In the genomic region with DNA sequence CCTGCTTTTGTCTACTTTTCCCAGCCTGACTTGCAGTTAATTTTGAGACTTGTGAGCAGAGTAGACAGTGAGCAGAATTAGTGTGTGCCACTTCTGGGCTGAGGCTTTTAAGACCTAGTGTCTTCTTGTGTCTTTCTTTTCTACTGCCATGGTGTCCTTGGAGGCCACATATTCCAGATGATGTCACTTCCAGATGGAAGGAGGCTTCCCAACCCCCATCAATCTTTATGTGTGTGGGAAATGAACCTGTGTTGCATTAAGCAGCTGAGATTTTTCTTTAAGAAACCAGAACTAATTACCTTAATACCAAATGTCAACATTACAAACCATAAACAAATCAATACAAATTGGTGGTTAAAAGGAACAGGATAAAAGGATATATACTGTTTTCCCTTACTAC, we compare ENCODE assay signal across 37 cellular contexts.
"Had no signal": no experiment of that assay in that cellular context is flagged by ENCODE, and none has a peak within 500 bp of the region (broad histone marks: within the 10 kb centered on the region; RNA-seq: fewer than 3 reads in every experiment).

No MANE protein-coding gene starts in this region.

- FAIRE-seq: TTC549 had no signal

- H3K9me3 ChIP-seq: Peyer's patch had no signal

- DNase-seq: activated CD4-positive, alpha-beta T cell treated with anti-CD3 and anti-CD28 coated beads for 36 hours; activated CD4-positive, alpha-beta T cell treated with anti-CD3 and anti-CD28 coated beads, Interleukin-2, amount 10 ng/mL, durations not matched to agents 7 days and 5 days; activated CD4-positive, alpha-beta T cell treated with anti-CD3 and anti-CD28 coated beads, Interleukin-2, amount 50 U/mL, for 48 hours; activated CD8-positive, alpha-beta memory T cell treated with anti-CD3 and anti-CD28 coated beads, Interleukin-2, amount 50 U/mL, for 4 hours; activated CD8-positive, alpha-beta T cell treated with anti-CD3 and anti-CD28 coated beads, Interleukin-2, amount 10 ng/mL, durations not matched to agents 7 days and 5 days; activated effector memory CD4-positive, alpha-beta T cell treated with anti-CD3 and anti-CD28 coated beads, Interleukin-2, amount 50 U/mL, for 16 hours; activated naive CD4-positive, alpha-beta T cell; activated naive CD4-positive, alpha-beta T cell treated with anti-CD3 and anti-CD28 coated beads, Interleukin-2, amount 50 U/mL, for 16 hours; activated naive CD8-positive, alpha-beta T cell treated with anti-CD3 and anti-CD28 coated beads for 36 hours; activated T-cell treated with anti-CD3 and anti-CD28 coated beads for 4 hours; activated T-cell treated with anti-CD3 and anti-CD28 coated beads, Interleukin-2, amount 50 U/mL, for 4 hours; amniotic stem cell; aorta; brain microvascular endothelial cell; central memory CD4-positive, alpha-beta T cell; MM.1S; MV-4-11; NCI-H1092; NCI-H1436 treated with DMSO at 0.1 percent for 48 hours; NCI-H1694 treated with DMSO at 0.1 percent for 48 hours; NCI-H2029; NCI-H2171 treated with DMSO at 0.1 percent for 48 hours; NCI-H2227 treated with DMSO at 0.1 percent for 48 hours; NCI-H446; NCI-H510A treated with DMSO at 0.1 percent for 48 hours; NCI-H526 treated with DMSO at 0.1 percent for 48 hours; NCI-H774; PC-3; Peyer's patch; RPMI8226; SHP77 treated with DMSO at 0.1 percent for 48 hours had no signal

- H3K4me1 ChIP-seq: Peyer's patch had no signal

- H3K4me3 Mint-ChIP-seq: activated CD4-positive, alpha-beta T cell treated with anti-CD3 and anti-CD28 coated beads for 36 hours; activated CD4-positive, alpha-beta T cell treated with anti-CD3 and anti-CD28 coated beads, Interleukin-2, amount 10 ng/mL, durations not matched to agents 7 days and 5 days; activated CD8-positive, alpha-beta T cell treated with anti-CD3 and anti-CD28 coated beads, Interleukin-2, amount 10 ng/mL, durations not matched to agents 7 days and 5 days; activated naive CD8-positive, alpha-beta T cell treated with anti-CD3 and anti-CD28 coated beads for 36 hours; activated T-cell treated with anti-CD3 and anti-CD28 coated beads, Interleukin-2, amount 50 U/mL, for 4 hours; T-helper 1 cell treated with Interleukin-12 subunit alpha and Interleukin-12 subunit beta and Interleukin-4 antibody, amounts not matched to agents 30 μg/mL and 1 μg/mL, for 36 hours; T-helper 2 cell treated with Interferon-gamma antibody and Interleukin-4, amounts not matched to agents 5 μg/mL and 100 μg/mL, for 36 hours; WTC11 had no signal

- H3K36me3 Mint-ChIP-seq: activated naive CD8-positive, alpha-beta T cell treated with anti-CD3 and anti-CD28 coated beads for 36 hours; WTC11 had no signal

- H3K9me3 Mint-ChIP-seq: WTC11 had no signal

- H3K4me3 ChIP-seq: Peyer's patch had no signal

- H3K4me1 Mint-ChIP-seq: activated CD4-positive, alpha-beta T cell treated with anti-CD3 and anti-CD28 coated beads for 36 hours; activated CD4-positive, alpha-beta T cell treated with anti-CD3 and anti-CD28 coated beads, Interleukin-2, amount 10 ng/mL, durations not matched to agents 7 days and 5 days; activated naive CD8-positive, alpha-beta T cell treated with anti-CD3 and anti-CD28 coated beads for 36 hours had no signal

- H3K27ac ChIP-seq: brain microvascular endothelial cell, KMS-11, Peyer's patch had no signal

- H3K4me2 ChIP-seq: KMS-11 had no signal

- H3K27ac Mint-ChIP-seq: activated CD4-positive, alpha-beta T cell treated with anti-CD3 and anti-CD28 coated beads for 36 hours; activated CD4-positive, alpha-beta T cell treated with anti-CD3 and anti-CD28 coated beads, Interleukin-2, amount 10 ng/mL, durations not matched to agents 7 days and 5 days; activated CD8-positive, alpha-beta T cell treated with anti-CD3 and anti-CD28 coated beads, Interleukin-2, amount 10 ng/mL, durations not matched to agents 7 days and 5 days; activated naive CD8-positive, alpha-beta T cell treated with anti-CD3 and anti-CD28 coated beads for 36 hours; T-helper 1 cell treated with Interleukin-12 subunit alpha and Interleukin-12 subunit beta and Interleukin-4 antibody, amounts not matched to agents 30 μg/mL and 1 μg/mL, for 36 hours; T-helper 2 cell treated with Interferon-gamma antibody and Interleukin-4, amounts not matched to agents 5 μg/mL and 100 μg/mL, for 36 hours; WTC11 had no signal

- H3K27me3 Mint-ChIP-seq: activated CD4-positive, alpha-beta T cell treated with anti-CD3 and anti-CD28 coated beads for 36 hours; activated CD4-positive, alpha-beta T cell treated with anti-CD3 and anti-CD28 coated beads, Interleukin-2, amount 10 ng/mL, durations not matched to agents 7 days and 5 days; activated naive CD8-positive, alpha-beta T cell treated with anti-CD3 and anti-CD28 coated beads for 36 hours had no signal

- H3K9ac ChIP-seq: KMS-11 had no signal

- H3K36me3 ChIP-seq: brain microvascular endothelial cell, Peyer's patch had no signal

- ATAC-seq: activated CD4-positive, alpha-beta T cell treated with anti-CD3 and anti-CD28 coated beads for 36 hours; activated CD4-positive, CD25-positive, alpha-beta regulatory T cell treated with anti-CD3 and anti-CD28 coated beads, Interleukin-2, amount 50 U/mL, for 24 hours; activated CD8-positive, alpha-beta T cell treated with anti-CD3 and anti-CD28 coated beads, Interleukin-2, amount 10 ng/mL, durations not matched to agents 7 days and 5 days; activated T-cell treated with anti-CD3 and anti-CD28 coated beads, Interleukin-2, amount 50 U/mL, for 4 hours; PC-3; WTC11 had no signal

- H3K27me3 ChIP-seq: brain microvascular endothelial cell, Peyer's patch had no signal
